ENCODE assay signal across 17 cellular contexts in the genomic region with DNA sequence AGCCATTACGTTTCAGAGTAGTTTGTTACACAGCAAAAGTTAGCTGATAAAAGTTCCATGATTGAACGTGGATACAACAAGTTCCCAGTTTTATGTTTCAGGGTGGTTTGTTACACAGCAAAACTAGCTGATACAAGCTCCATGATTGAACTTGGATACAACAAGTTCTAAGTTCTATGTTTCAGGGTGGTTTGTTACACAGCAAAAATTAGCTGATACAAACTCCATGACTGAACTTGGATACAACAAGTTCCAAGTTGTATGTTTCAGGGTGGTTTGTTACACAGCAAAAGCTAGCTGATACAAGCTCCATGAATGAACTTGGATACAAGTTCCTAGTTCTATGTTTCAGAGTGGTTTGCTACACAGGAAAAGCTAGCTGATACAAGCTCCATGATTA. TPM values are rescaled to one million over a fixed set of nuclear protein-coding genes. Genes with fewer than 3 reads are reported as not detected.
DNase-seq lines count a peak whose midpoint lies in the region; ATAC-seq and TF ChIP-seq lines count a peak whose summit lies in the region.
"Had no signal": no experiment of that assay in that cellular context is flagged by ENCODE, and none has a peak within 500 bp of the region (broad histone marks: within the 10 kb centered on the region; RNA-seq: fewer than 3 reads in every experiment).

No MANE protein-coding gene starts in this region.

- H3K27me3 ChIP-seq in HCT116 (ENCODE audit: insufficient read depth, low read length) (no peaks in the 10 kb centered on the region), ascending aorta (no peaks in the 10 kb centered on the region), ovary (no peaks in the 10 kb centered on the region), aorta (ENCODE audit: control insufficient read depth in 1 of 2, insufficient read depth in 2 of 2, low read length in 1 of 2) (no peaks in the 10 kb centered on the region)
- no peaks in the 10 kb centered on the region for H3K27me3 ChIP-seq in CD4-positive, alpha-beta T cell (ENCODE audit: control insufficient read depth, insufficient read depth, low read length)
- H3K27me3 ChIP-seq: Peyer's patch, SJSA1 had no signal

- H3K4me3 ChIP-seq in HCT116 (replicated peaks in 1 of 2; ENCODE audit: low read depth in 1 of 2, low read length in 2 of 2) (no peak overlapping the region), ascending aorta (no peak overlapping the region), ovary (no peak overlapping the region), aorta (ENCODE audit: low read length in 2 of 2) (no peak overlapping the region)
- H3K4me3 ChIP-seq: Peyer's patch, SJSA1 had no signal

- no peak for TF ChIP-seq POLR2A in HCT116 (IDR thresholded peaks at IDR 0.05; ENCODE audit: borderline replicate concordance, extremely low read depth, insufficient read depth, insufficient read length)
- TF ChIP-seq POLR2A in ovary (IDR thresholded peaks at IDR 0.05), result no peak

- no peak for TF ChIP-seq CTCF in HCT116 (IDR thresholded peaks at IDR 0.05 in 2 of 3, conservative IDR thresholded peaks at IDR 0.05 in 1 of 3; ENCODE audit: borderline replicate concordance in 1 of 3, insufficient read depth in 1 of 3, low read depth in 2 of 3, low read length in 2 of 3)
- TF ChIP-seq CTCF in ascending aorta (IDR thresholded peaks at IDR 0.05), result no peak
- TF ChIP-seq CTCF in ovary (IDR thresholded peaks at IDR 0.05), result no peak
- no peak for TF ChIP-seq CTCF in HFFc6 (IDR thresholded peaks at IDR 0.05)
- TF ChIP-seq CTCF in CD4-positive, alpha-beta T cell (IDR thresholded peaks at IDR 0.05), result no peak

- ATAC-seq in HCT116 (no peak), aorta (ENCODE audit: low FRiP score) (no peak)
- no peak for ATAC-seq in CD4-positive, alpha-beta T cell (ENCODE audit: poor library complexity)

- POLR2A ChIA-PET in HCT116 (lab: Charles Lee), result no interaction called here
- POLR2A ChIA-PET in CD4-positive, alpha-beta T cell (lab: Charles Lee), result no interaction called here

- no peak overlapping the region for H2AFZ ChIP-seq in HCT116 (ENCODE audit: low read depth, low read length, poor library complexity, severe bottlenecking)

- no TSS peak for BruUV-seq in HCT116 (replicated peaks; lab: Mats Ljungman, UMichigan)

- H3K4me1 Mint-ChIP-seq in HFFc6 (ENCODE audit: low read depth), result peaks cover 14% of the 10 kb centered on the region
- H3K4me1 Mint-ChIP-seq in CD4-positive, alpha-beta T cell (ENCODE audit: low read depth), result no peaks in the 10 kb centered on the region
- H3K4me1 Mint-ChIP-seq: CD4-positive, CD25-positive, alpha-beta regulatory T cell had no signal

- RAD21 ChIA-PET in HCT116 (lab: Charles Lee; ENCODE audit: low non-redundant PET in 1 of 2, low total read pairs in 2 of 2, uncharacterized antibody in 2 of 2, unreplicated experiment in 2 of 2), result no interaction called here

- no peak overlapping the region for H3K9ac ChIP-seq in HCT116 (ENCODE audit: low read length)

- H3K9me3 ChIP-seq in HCT116 (ENCODE audit: control insufficient read depth in 1 of 2, insufficient read depth in 1 of 2, low read depth in 1 of 2, low read length in 2 of 2), result peaks cover 6 to 13% of the 10 kb centered on the region in 2 experiments; a peak in 3 of 4 replicates
- H3K9me3 ChIP-seq in ascending aorta, result no peaks in the 10 kb centered on the region
- no peaks in the 10 kb centered on the region for H3K9me3 ChIP-seq in ovary
- H3K9me3 ChIP-seq in aorta (ENCODE audit: control insufficient read depth, low read length), result no peaks in the 10 kb centered on the region
- no peaks in the 10 kb centered on the region for H3K9me3 ChIP-seq in CD4-positive, alpha-beta T cell (ENCODE audit: control insufficient read depth, low read length)
- H3K9me3 ChIP-seq: Caco-2, Peyer's patch, SJSA1 had no signal

- H4K20me1 ChIP-seq in HCT116 (ENCODE audit: insufficient read depth), result no peaks in the 10 kb centered on the region

- DNase-seq in HCT116 (ENCODE audit: low read depth, low spot score), result no peak
- DNase-seq in ascending aorta (ENCODE audit: low spot score in 2 of 2), result no peak
- no peak for DNase-seq in ovary
- no peak for DNase-seq in aorta
- no peak for DNase-seq in HFFc6
- DNase-seq in inferior parietal cortex (ENCODE audit: extremely low spot score), result no peak
- DNase-seq in CD4-positive, alpha-beta T cell, result no peak
- DNase-seq: Caco-2; CD4-positive, CD25-positive, alpha-beta regulatory T cell; DMS153; GDM1; NCI-H1092 treated with DMSO at 0.1 percent for 48 hours; NCI-H146; NCI-H2081; Peyer's patch had no signal

- H3K27me3 Mint-ChIP-seq in HFFc6 (ENCODE audit: insufficient read depth), result no peaks in the 10 kb centered on the region; the same call in none of the 2 replicates
- no peaks in the 10 kb centered on the region for H3K27me3 Mint-ChIP-seq in CD4-positive, alpha-beta T cell
- H3K27me3 Mint-ChIP-seq: CD4-positive, CD25-positive, alpha-beta regulatory T cell had no signal

- H3K4me3 Mint-ChIP-seq in HFFc6, result no peak overlapping the region
- no peak overlapping the region for H3K4me3 Mint-ChIP-seq in CD4-positive, alpha-beta T cell
- H3K4me3 Mint-ChIP-seq: B cell; CD4-positive, CD25-positive, alpha-beta regulatory T cell had no signal

- peaks cover 10% of the 10 kb centered on the region for H3K36me3 Mint-ChIP-seq in HFFc6 (ENCODE audit: low read depth)
- H3K36me3 Mint-ChIP-seq in CD4-positive, alpha-beta T cell (ENCODE audit: low read depth), result no peaks in the 10 kb centered on the region

- H3K27ac ChIP-seq in HCT116 (ENCODE audit: low read depth, low read length), result no peak overlapping the region
- H3K27ac ChIP-seq in ascending aorta, result peak overlapping the region; percentile 80 to 92
- H3K27ac ChIP-seq in ovary, result peak overlapping the region; percentile 68 to 84
- peak overlapping the region; percentile 6 to 90 for H3K27ac ChIP-seq in aorta (ENCODE audit: low read depth in 1 of 2, low read length in 2 of 2)
- no peak overlapping the region for H3K27ac ChIP-seq in CD4-positive, alpha-beta T cell (ENCODE audit: low read depth, low read length)
- H3K27ac ChIP-seq: SJSA1 had no signal

- CTCF ChIA-PET in HCT116 (lab: Charles Lee), result interaction anchor here (0.7 kb wide), 1 partner anchor 20 kb away, joined by 3 read pairs; no protein-coding TSS in a partner anchor
- CTCF ChIA-PET in CD4-positive, alpha-beta T cell (lab: Charles Lee), result no interaction called here

- 94 to 96% (median 95%) methylated on average over 2 of the region's 2 CpGs for WGBS in ovary, 3 donors
- WGBS in aorta, 2 donors, result 96 to 97% methylated on average over 2 of the region's 2 CpGs

- H3K9me2 ChIP-seq in HCT116 (ENCODE audit: insufficient read depth), result no peaks in the 10 kb centered on the region

- H3K36me3 ChIP-seq in HCT116 (ENCODE audit: control insufficient read depth in 1 of 2, insufficient read depth in 2 of 2, low read length in 2 of 2) (no peaks in the 10 kb centered on the region; a peak in 1 of 4 replicates), ascending aorta (peaks cover 0 to 4% of the 10 kb centered on the region in 2 donors), ovary (no peaks in the 10 kb centered on the region), aorta (ENCODE audit: control insufficient read depth in 1 of 2, insufficient read depth in 2 of 2, low read length in 1 of 2) (no peaks in the 10 kb centered on the region)
- H3K36me3 ChIP-seq: Peyer's patch, SJSA1 had no signal

- H3K4me1 ChIP-seq in HCT116 (ENCODE audit: control insufficient read depth in 1 of 2, insufficient read depth in 2 of 2, low read length in 2 of 2), result no peaks in the 10 kb centered on the region
- peaks cover 0 to 42% of the 10 kb centered on the region in 2 donors for H3K4me1 ChIP-seq in ascending aorta
- peaks cover 31% of the 10 kb centered on the region for H3K4me1 ChIP-seq in ovary (ENCODE audit: insufficient read depth)
- peaks cover 3 to 6% of the 10 kb centered on the region in 2 donors for H3K4me1 ChIP-seq in aorta (ENCODE audit: control insufficient read depth in 1 of 2, insufficient read depth in 2 of 2, low read length in 2 of 2)
- H3K4me1 ChIP-seq: Caco-2, SJSA1 had no signal

- TF ChIP-seq RAD21 in HCT116 (IDR thresholded peaks at IDR 0.05; ENCODE audit: low read depth), result no peak

- intact Hi-C loops in HCT116 (cut with micrococcal nuclease) (no loop called here), ascending aorta (cut with DNase I) (no loop called here), ovary (cut with DNase I) (no loop called here), aorta (cut with DNase I) (no loop called here)
- intact Hi-C loops in CD4-positive, alpha-beta T cell (cut with DNase I, micrococcal nuclease), result no loop called here

- H3K27ac Mint-ChIP-seq in HFFc6, result no peak overlapping the region
- H3K27ac Mint-ChIP-seq in CD4-positive, alpha-beta T cell, result no peak overlapping the region
- H3K27ac Mint-ChIP-seq: B cell; CD4-positive, CD25-positive, alpha-beta regulatory T cell had no signal

- H3K4me2 ChIP-seq in HCT116 (ENCODE audit: low read length), result no peak overlapping the region

- H3K9me3 Mint-ChIP-seq in HFFc6, result peaks cover 16% of the 10 kb centered on the region
- H3K9me3 Mint-ChIP-seq in CD4-positive, alpha-beta T cell, result no peaks in the 10 kb centered on the region

- no peak for TF ChIP-seq EP300 in ovary (IDR thresholded peaks at IDR 0.05)

- H3K79me2 ChIP-seq in HCT116 (ENCODE audit: insufficient read depth, low read length), result no peaks in the 10 kb centered on the region

TF ChIP-seq in HCT116, 20 proteins besides CTCF, POLR2A, EP300 and RAD21:
- no peak for TF ChIP-seq YY1 (IDR thresholded peaks at IDR 0.05; ENCODE audit: extremely low read depth, insufficient replicate concordance, low read depth, low read length)
- TF ChIP-seq CBX3 (IDR thresholded peaks at IDR 0.05; ENCODE audit: low read depth), result peak; percentile 58; the same call in 1 of the 2 replicates
- TF ChIP-seq EZH2 (IDR thresholded peaks at IDR 0.05), result no peak
- TF ChIP-seq JUND (IDR thresholded peaks at IDR 0.05), result no peak
- no peak for TF ChIP-seq SP1 (IDR thresholded peaks at IDR 0.05; ENCODE audit: low read depth)
TF ChIP-seq in HCT116: peak in this region for 1.

RNA-seq across cellular contexts. Expression of a gene that starts 47.6 kb away (rescaled TPM):
- total RNA-seq in HCT116 (2021; ENCODE audit: unreplicated experiment) (25.4 TPM), ascending aorta (39.3 TPM), ovary (100 to 1,000 TPM in 4 of 7 donors, 10 to 100 TPM in 3; 77.2 to 203 (median 113) TPM), aorta (100 to 1,000 TPM in 1 of 2 donors, 10 to 100 TPM in 1; 67.0 to 106 TPM)
- 13.2 and 14.1 TPM in 2 replicates for polyA plus RNA-seq in HCT116 (2012)
- polyA plus RNA-seq in ovary (10 to 100 TPM; 30.2 to 42.2 TPM), aorta (10 to 100 TPM in 1 of 2 donors, 1 to 10 TPM in 1; 4.8 to 12.0 TPM)
- total RNA-seq in HFFc6 (2021; fragmentation: NEBNext Ultra II Directional; extraction: Animal tissue kit (Norgen Biotek cat#: 25700)), result 1 to 10 TPM; 2.1 to 6.3 (median 2.5) TPM
- total RNA-seq in CD4-positive, alpha-beta T cell, result 1 to 10 TPM; 1.8 to 3.0 TPM

Comparison
In these comparisons a context has a peak if more than half of its experiments do, and no peak if none do; other contexts are left out.
1. H3K27ac ChIP-seq: peak in ascending aorta (2 of 2), ovary (2 of 2) and aorta (2 of 2); none in HCT116 (single experiment) and CD4-positive, alpha-beta T cell (single experiment).